ENCODE assay signal across 20 cellular contexts in the genomic region with DNA sequence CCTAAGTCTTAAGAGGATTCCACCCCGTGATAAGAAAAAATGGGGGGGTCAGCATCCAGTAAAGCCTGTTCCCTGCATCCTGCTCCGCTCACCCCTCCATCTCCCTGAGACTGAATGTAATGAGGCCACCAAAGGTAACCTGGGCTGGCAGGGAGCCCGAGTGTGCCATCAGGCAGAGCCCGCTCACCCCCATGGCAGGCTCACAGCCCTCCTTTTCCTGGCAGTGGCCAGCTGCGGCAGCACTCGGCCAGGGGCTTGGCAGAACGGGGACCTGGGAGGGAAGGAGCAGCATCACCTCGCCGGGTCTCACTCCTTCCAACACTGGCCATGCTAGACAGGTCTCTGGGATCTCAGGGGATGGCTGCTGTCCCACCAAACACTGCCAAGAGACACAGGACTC.
DNase-seq lines count a peak whose midpoint lies in the region; ATAC-seq and TF ChIP-seq lines count a peak whose summit lies in the region.
"Had no signal": no experiment of that assay in that cellular context is flagged by ENCODE, and none has a peak within 500 bp of the region (broad histone marks: within the 10 kb centered on the region; RNA-seq: fewer than 3 reads in every experiment).

No MANE protein-coding gene starts in this region.

- H3K4me2 ChIP-seq in mammary epithelial cell (ENCODE audit: insufficient read depth, low read depth, low read length), result no peak overlapping the region
- H3K4me2 ChIP-seq: A549 had no signal

- TF ChIP-seq POLR2A in breast epithelium (IDR thresholded peaks at IDR 0.05), result no peak
- TF ChIP-seq POLR2A in uterus (IDR thresholded peaks at IDR 0.05), result no peak

- intact Hi-C loops in breast epithelium (cut with DNase I; ENCODE audit: low total_unique reads), result no loop called here
- intact Hi-C loops in mammary epithelial cell (cut with micrococcal nuclease), result no loop called here
- intact Hi-C loops in left ventricle myocardium inferior (cut with micrococcal nuclease), result no loop called here
- intact Hi-C loops in psoas muscle (cut with DNase I), result no loop called here
- intact Hi-C loops in uterus (cut with DNase I; ENCODE audit: low total_unique reads), result loop anchor here (10.0 kb wide), 1 partner anchor 46 kb away; no protein-coding TSS in a partner anchor

- dilution Hi-C loops in mammary epithelial cell (cut with HindIII; ENCODE audit: low sequenced_read_pairs), result no loop called here

- CTCF ChIA-PET in mammary epithelial cell (lab: Charles Lee; ENCODE audit: low non-redundant PET), result no interaction called here

- H3K4me1 ChIP-seq in breast epithelium, result peaks cover 0 to 4% of the 10 kb centered on the region in 2 donors
- no peaks in the 10 kb centered on the region for H3K4me1 ChIP-seq in mammary epithelial cell (ENCODE audit: insufficient read depth, low read length)
- H3K4me1 ChIP-seq in left ventricle myocardium inferior, result peaks cover 65% of the 10 kb centered on the region
- H3K4me1 ChIP-seq in psoas muscle, result peaks cover 28% of the 10 kb centered on the region
- peaks cover 0 to 20% of the 10 kb centered on the region in 2 donors for H3K4me1 ChIP-seq in uterus
- H3K4me1 ChIP-seq: A549 had no signal

- H3K36me3 ChIP-seq in breast epithelium (no peaks in the 10 kb centered on the region), mammary epithelial cell (ENCODE audit: insufficient read depth, low read length) (no peaks in the 10 kb centered on the region), left ventricle myocardium inferior (peaks cover 16% of the 10 kb centered on the region), psoas muscle (ENCODE audit: insufficient read depth in 1 of 2, low read depth in 1 of 2) (peaks cover 0 to 8% of the 10 kb centered on the region in 2 donors), uterus (no peaks in the 10 kb centered on the region)

- H3K27ac ChIP-seq in breast epithelium (peak overlapping the region; percentile 17 to 91), mammary epithelial cell (ENCODE audit: insufficient read depth, low read depth, low read length) (no peak overlapping the region), left ventricle myocardium inferior (replicated peaks) (peak overlapping the region; percentile 94), psoas muscle (peak overlapping the region; percentile 63), uterus (peak overlapping the region; percentile 86 to 97)
- H3K27ac ChIP-seq: A549, skin epidermis had no signal

- H3K27me3 ChIP-seq in breast epithelium (no peaks in the 10 kb centered on the region), mammary epithelial cell (ENCODE audit: insufficient read depth, low read length) (no peaks in the 10 kb centered on the region), left ventricle myocardium inferior (ENCODE audit: low read depth) (no peaks in the 10 kb centered on the region), psoas muscle (ENCODE audit: insufficient read depth in 3 of 3, low read length in 2 of 3) (no peaks in the 10 kb centered on the region), uterus (no peaks in the 10 kb centered on the region)

- H3K9me3 ChIP-seq in breast epithelium (no peaks in the 10 kb centered on the region), mammary epithelial cell (replicated peaks; ENCODE audit: insufficient read depth, low read length) (no peaks in the 10 kb centered on the region), left ventricle myocardium inferior (replicated peaks) (no peaks in the 10 kb centered on the region), psoas muscle (no peaks in the 10 kb centered on the region), uterus (no peaks in the 10 kb centered on the region)
- H3K9me3 ChIP-seq: A549 had no signal

- BruUV-seq in mammary epithelial cell (replicated peaks; lab: Mats Ljungman, UMichigan), result no TSS peak

- H2AFZ ChIP-seq in mammary epithelial cell (ENCODE audit: low read depth, low read length), result no peak overlapping the region

- DNase-seq in breast epithelium (ENCODE audit: low spot score in 2 of 2) (no peak), mammary epithelial cell (no peak), left ventricle myocardium inferior (no peak), psoas muscle (peak in 1 of 2 donors; percentile 61), uterus (peak in 1 of 2 donors; percentile 41), T-helper 2 cell (no peak)
- DNase-seq: activated CD4-positive, alpha-beta T cell treated with anti-CD3 and anti-CD28 coated beads, Interleukin-2, amount 50 U/mL, for 48 hours; activated naive CD8-positive, alpha-beta T cell treated with anti-CD3 and anti-CD28 coated beads, Interleukin-2, amount 10 ng/mL, durations not matched to agents 7 days and 5 days; activated T-cell treated with anti-CD3 and anti-CD28 coated beads, Interleukin-2, amount 50 U/mL, for 1 hour; CD4-positive, CD25-positive, alpha-beta regulatory T cell; NCI-H774; stimulated activated CD4-positive, alpha-beta T cell treated with anti-CD3 and anti-CD28 coated beads, Interleukin-4, amount 100 ng/mL, for 4 hours; stimulated activated CD8-positive, alpha-beta memory T cell treated with anti-CD3 and anti-CD28 coated beads, Interleukin-4, amount 100 ng/mL, for 48 hours; trophoblast cell had no signal

- no peaks in the 10 kb centered on the region for H3K79me2 ChIP-seq in mammary epithelial cell (ENCODE audit: insufficient read depth, low read length)

- no peak overlapping the region for H3K4me3 ChIP-seq in breast epithelium
- H3K4me3 ChIP-seq in mammary epithelial cell (replicated peaks in 1 of 3; ENCODE audit: insufficient read depth in 1 of 3, low read depth in 2 of 3, low read length in 3 of 3), result no peak overlapping the region
- peak overlapping the region; percentile 50 for H3K4me3 ChIP-seq in left ventricle myocardium inferior
- no peak overlapping the region for H3K4me3 ChIP-seq in psoas muscle
- H3K4me3 ChIP-seq in uterus, result no peak overlapping the region
- H3K4me3 ChIP-seq: A549, GM23338, K562, skin epidermis had no signal

- in situ Hi-C loops in mammary epithelial cell (cut with MboI; ENCODE audit: low sequenced_read_pairs in 2 of 2), result no loop called here

- 59% methylated on average over 7 of the region's 9 CpGs for WGBS in mammary epithelial cell (ENCODE audit: low coverage, missing lambda C conversion rate)
- 76 to 87% (median 81%) methylated on average over 9 of the region's 9 CpGs for WGBS in psoas muscle, 3 donors

- ATAC-seq in psoas muscle (peak in 1 of 4 donors; percentile 1), HG03457 (IDR thresholded peaks at IDR 0.05; ENCODE audit: unreplicated experiment) (no peak), HG03175 (IDR thresholded peaks at IDR 0.05; ENCODE audit: unreplicated experiment) (no peak)
- ATAC-seq: A549, K562 had no signal

- TF ChIP-seq CTCF in breast epithelium (IDR thresholded peaks at IDR 0.05) (no peak), mammary epithelial cell (conservative IDR thresholded peaks at IDR 0.05 in 1 of 2, IDR thresholded peaks at IDR 0.05 in 1 of 2; ENCODE audit: extremely low read depth in 1 of 2, insufficient read depth in 1 of 2, low read depth in 1 of 2, low read length in 2 of 2) (no peak), left ventricle myocardium inferior (IDR thresholded peaks at IDR 0.05; ENCODE audit: borderline replicate concordance) (no peak), psoas muscle (IDR thresholded peaks at IDR 0.05) (no peak), uterus (IDR thresholded peaks at IDR 0.05) (no peak)

- H3K9ac ChIP-seq in mammary epithelial cell (ENCODE audit: insufficient read depth, low read length), result no peak overlapping the region

- no peaks in the 10 kb centered on the region for H4K20me1 ChIP-seq in mammary epithelial cell (ENCODE audit: insufficient read depth, low read length)
